14 cellular contexts compared by ENCODE assay signal in genomic region chr2:112033600-112033999, GRCh38. TPM values are rescaled to one million over a fixed set of nuclear protein-coding genes. Genes with fewer than 3 reads are reported as not detected.
DNase-seq lines count a peak whose midpoint lies in the region; ATAC-seq and TF ChIP-seq lines count a peak whose summit lies in the region.
"Had no signal": no experiment of that assay in that cellular context is flagged by ENCODE, and none has a peak within 500 bp of the region (broad histone marks: within the 10 kb centered on the region; RNA-seq: fewer than 3 reads in every experiment).

No MANE protein-coding gene starts in this region.

- peak overlapping the region; percentile 9 for H3K27ac ChIP-seq in vagina
- H3K27ac ChIP-seq: A549 had no signal

- no peaks in the 10 kb centered on the region for H3K36me3 ChIP-seq in kidney epithelial cell (ENCODE audit: control insufficient read depth, insufficient read depth, low read length)
- no peaks in the 10 kb centered on the region for H3K36me3 ChIP-seq in vagina
- H3K36me3 ChIP-seq in BE2C: no peaks in the 10 kb centered on the region
- H3K36me3 ChIP-seq: HAP-1 had no signal

- intact Hi-C loops in vagina (cut with DNase I): no loop called here

- H3K4me3 ChIP-seq in kidney epithelial cell (ENCODE audit: low read depth, low read length) (no peak overlapping the region), vagina (no peak overlapping the region), BE2C (ENCODE audit: low read depth, low read length) (no peak overlapping the region)
- H3K4me3 ChIP-seq: A549, HAP-1, K562 had no signal

- peak; percentile 19 for DNase-seq in NCI-H2196 (lab: John Stamatoyannopoulos, UW; ENCODE audit: unreplicated experiment)
- DNase-seq in NCI-H2196 treated with DMSO at 0.1 percent for 48 hours (lab: John Stamatoyannopoulos, UW; ENCODE audit: unreplicated experiment): no peak
- DNase-seq in amniotic epithelial cell (ENCODE audit: low read depth): peak; percentile 90
- DNase-seq in kidney epithelial cell (ENCODE audit: low read depth): peak; percentile 37
- DNase-seq in vagina (ENCODE audit: extremely low spot score in 2 of 2): no peak
- no peak for DNase-seq in BE2C
- no peak for DNase-seq in NCI-H1105 (lab: John Stamatoyannopoulos, UW)
- DNase-seq: activated naive CD8-positive, alpha-beta T cell treated with anti-CD3 and anti-CD28 coated beads, Interleukin-2, amount 50 U/mL, for 24 hours; NCI-H2171 had no signal

- TF ChIP-seq CTCF in kidney epithelial cell (IDR thresholded peaks at IDR 0.05; ENCODE audit: insufficient read depth, low read length, poor library complexity, severe bottlenecking): no peak
- no peak for TF ChIP-seq CTCF in vagina (IDR thresholded peaks at IDR 0.05)
- no peak for TF ChIP-seq CTCF in BE2C (IDR thresholded peaks at IDR 0.05; ENCODE audit: low read depth, low read length)

- H3K9me3 ChIP-seq in vagina (no peaks in the 10 kb centered on the region), BE2C (no peaks in the 10 kb centered on the region)
- H3K9me3 ChIP-seq: HAP-1 had no signal

- no peak for TF ChIP-seq POLR2A in vagina (IDR thresholded peaks at IDR 0.05)

- H3K4me1 ChIP-seq in vagina: peaks cover 31% of the 10 kb centered on the region
- no peaks in the 10 kb centered on the region for H3K4me1 ChIP-seq in BE2C
- H3K4me1 ChIP-seq: A549 had no signal

- ATAC-seq in HG03159 (IDR thresholded peaks at IDR 0.05; ENCODE audit: unreplicated experiment): no peak
- ATAC-seq: activated naive CD8-positive, alpha-beta T cell treated with anti-CD3 and anti-CD28 coated beads, Interleukin-2, amount 50 U/mL, for 24 hours; Panc1 had no signal

- H3K27me3 ChIP-seq in kidney epithelial cell (ENCODE audit: control insufficient read depth, insufficient read depth, low read length) (no peaks in the 10 kb centered on the region), vagina (no peaks in the 10 kb centered on the region), BE2C (no peaks in the 10 kb centered on the region)

RNA-seq across cellular contexts. Expression of gene TMEM87B, which starts 21.5 kb away (rescaled TPM):
- total RNA-seq in kidney epithelial cell (20.5 and 24.5 TPM in 2 replicates), vagina (18.9 TPM)
- polyA plus RNA-seq in BE2C (2012; ENCODE audit: insufficient read depth, insufficient read length, low read depth): 0.77 TPM

Comparison
In these comparisons a context has a peak if more than half of its experiments do, and no peak if none do; other contexts are left out.
1. DNase-seq: peak in NCI-H2196 (single experiment), amniotic epithelial cell (single experiment) and kidney epithelial cell (single experiment); none in NCI-H2196 treated with DMSO at 0.1 percent for 48 hours (single experiment), vagina (0 of 2), BE2C (single experiment) and NCI-H1105 (single experiment).